ENCODE assay signal across 28 cellular contexts in the genomic region with DNA sequence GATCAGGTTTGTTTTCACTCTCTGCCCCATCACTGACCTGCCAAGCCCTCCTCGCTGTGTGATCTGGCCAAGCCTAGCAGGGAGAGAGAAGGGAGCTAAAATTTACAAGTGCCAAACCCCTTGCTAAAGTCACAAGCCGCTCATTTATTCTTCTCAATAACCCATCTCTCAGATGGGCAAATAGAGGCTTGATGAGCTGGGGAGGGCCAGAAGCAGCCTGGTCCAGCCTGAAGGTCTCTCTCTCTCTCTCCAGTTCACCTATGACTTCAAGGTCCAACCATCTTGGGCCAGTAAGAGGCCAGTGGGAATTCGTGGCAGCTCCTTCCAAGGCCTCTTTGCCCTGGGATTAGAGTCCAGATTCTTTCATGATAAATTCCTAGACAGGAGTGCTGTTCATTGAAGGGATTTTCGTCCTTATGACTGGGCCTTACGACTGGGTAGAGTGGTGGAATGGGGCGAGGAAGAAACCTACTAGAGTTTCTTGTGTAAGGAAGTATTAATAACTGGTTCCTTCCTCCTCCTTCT. TPM values are rescaled to one million over a fixed set of nuclear protein-coding genes. Genes with fewer than 3 reads are reported as not detected.
DNase-seq lines count a peak whose midpoint lies in the region; ATAC-seq and TF ChIP-seq lines count a peak whose summit lies in the region.
"Had no signal": no experiment of that assay in that cellular context is flagged by ENCODE, and none has a peak within 500 bp of the region (broad histone marks: within the 10 kb centered on the region; RNA-seq: fewer than 3 reads in every experiment).

No MANE protein-coding gene starts in this region.

- intact Hi-C loops in lower lobe of right lung (cut with DNase I), result no loop called here

- peaks cover 25% of the 10 kb centered on the region for H3K4me1 Mint-ChIP-seq in chondrocyte (ENCODE audit: low read depth)

- H3K36me3 Mint-ChIP-seq in chondrocyte (ENCODE audit: low read depth), result peaks cover 6% of the 10 kb centered on the region

- H3K4me1 ChIP-seq in RWPE2 (ENCODE audit: insufficient read depth, poor library complexity, severe bottlenecking) (no peaks in the 10 kb centered on the region), osteoblast (ENCODE audit: insufficient read depth, low read length) (no peaks in the 10 kb centered on the region), lower lobe of right lung (peaks cover 14% of the 10 kb centered on the region)

- H3K27me3 Mint-ChIP-seq in chondrocyte (ENCODE audit: low read depth), result peaks cover 24% of the 10 kb centered on the region

- H3K79me2 ChIP-seq in osteoblast (ENCODE audit: insufficient read depth, low read length), result no peaks in the 10 kb centered on the region

- no peak overlapping the region for H3K4me3 ChIP-seq in RWPE2 (ENCODE audit: severe bottlenecking)
- no peak overlapping the region for H3K4me3 ChIP-seq in osteoblast (ENCODE audit: insufficient read depth, low read length)
- H3K4me3 ChIP-seq in lower lobe of right lung, result no peak overlapping the region
- H3K4me3 ChIP-seq: GM23338, Peyer's patch, SK-N-MC had no signal

- H3K4me2 ChIP-seq in osteoblast (ENCODE audit: insufficient read depth, low read length), result no peak overlapping the region
- H3K4me2 ChIP-seq: GM23338 had no signal

- no peak overlapping the region for H2AFZ ChIP-seq in osteoblast (ENCODE audit: low read length)
- H2AFZ ChIP-seq: GM23338 had no signal

- H3K4me3 Mint-ChIP-seq in chondrocyte (ENCODE audit: unreplicated experiment), result no peak overlapping the region
- H3K4me3 Mint-ChIP-seq: CD4-positive, alpha-beta T cell; GM23338; H9 had no signal

- H4K20me1 ChIP-seq in osteoblast (ENCODE audit: insufficient read depth, low read length), result no peaks in the 10 kb centered on the region

- peaks cover 30% of the 10 kb centered on the region for H3K27me3 ChIP-seq in RWPE2 (ENCODE audit: insufficient read depth, poor library complexity, severe bottlenecking)
- peaks cover 51% of the 10 kb centered on the region for H3K27me3 ChIP-seq in osteoblast (ENCODE audit: insufficient read depth, low read length)
- peaks cover 29% of the 10 kb centered on the region for H3K27me3 ChIP-seq in lower lobe of right lung (ENCODE audit: low read depth)

- ATAC-seq in RWPE2 (ENCODE audit: low read depth) (no peak), lower lobe of right lung (no peak)
- ATAC-seq: GM23338 had no signal

- no peak overlapping the region for H3K27ac Mint-ChIP-seq in chondrocyte (ENCODE audit: unreplicated experiment)
- H3K27ac Mint-ChIP-seq: CD4-positive, alpha-beta T cell; GM23338; H9 had no signal

- no peaks in the 10 kb centered on the region for H3K36me3 ChIP-seq in RWPE2 (ENCODE audit: low read depth)
- no peaks in the 10 kb centered on the region for H3K36me3 ChIP-seq in osteoblast (ENCODE audit: insufficient read depth, low read length)
- H3K36me3 ChIP-seq in lower lobe of right lung, result no peaks in the 10 kb centered on the region
- H3K36me3 ChIP-seq: Peyer's patch had no signal

- DNase-seq in activated CD8-positive, alpha-beta memory T cell treated with anti-CD3 and anti-CD28 coated beads, Interleukin-2, amount 50 U/mL, for 48 hours, result peak; percentile 26
- no peak for DNase-seq in activated CD8-positive, alpha-beta memory T cell treated with anti-CD3 and anti-CD28 coated beads for 24 hours
- DNase-seq in RWPE2 (ENCODE audit: low spot score) (peak; percentile 8), chondrocyte (ENCODE audit: low spot score) (peak; percentile 2), osteoblast (ENCODE audit: insufficient read length, low spot score, missing footprints) (peak; percentile 49), EL (no peak), NCI-H748 treated with DMSO at 0.1 percent for 48 hours (lab: John Stamatoyannopoulos, UW) (no peak), lower lobe of right lung (no peak)
- DNase-seq: CD4-positive, alpha-beta T cell; H9; KBM-7; MV-4-11; NCI-H1105; NCI-H1436 treated with DMSO at 0.1 percent for 48 hours; NCI-H1930; NCI-H2107; NCI-H524; NCI-H774; NK-92 treated with Interleukin-12 subunit alpha and Interleukin-12 subunit beta, amount 100 ng/mL, for 24 hours; SIG-M5 had no signal

- TF ChIP-seq CTCF in RWPE2 (IDR thresholded peaks at IDR 0.05; ENCODE audit: poor library complexity, severe bottlenecking), result no peak
- no peak for TF ChIP-seq CTCF in chondrocyte (IDR thresholded peaks at IDR 0.05)
- no peak for TF ChIP-seq CTCF in osteoblast (IDR thresholded peaks at IDR 0.05; ENCODE audit: extremely low read depth, low read depth, low read length)
- TF ChIP-seq CTCF in lower lobe of right lung (IDR thresholded peaks at IDR 0.05), result no peak

- no peaks in the 10 kb centered on the region for H3K9me3 Mint-ChIP-seq in chondrocyte (ENCODE audit: low read depth)
- H3K9me3 Mint-ChIP-seq: CD4-positive, alpha-beta T cell; GM23338; H9 had no signal

- H3K9me3 ChIP-seq in RWPE2 (ENCODE audit: severe bottlenecking) (no peaks in the 10 kb centered on the region), osteoblast (ENCODE audit: low read depth, low read length) (no peaks in the 10 kb centered on the region), lower lobe of right lung (no peaks in the 10 kb centered on the region)
- H3K9me3 ChIP-seq: Peyer's patch had no signal

- H3K27ac ChIP-seq in RWPE2 (ENCODE audit: poor library complexity, severe bottlenecking) (no peak overlapping the region), osteoblast (ENCODE audit: low read depth, low read length) (no peak overlapping the region), lower lobe of right lung (no peak overlapping the region)
- H3K27ac ChIP-seq: Peyer's patch, SK-N-MC had no signal

RNA-seq across cellular contexts. Expression of a gene that starts 3.4 kb away (rescaled TPM):
- not detected in 3 replicates for total RNA-seq in chondrocyte
- not detected in 2 replicates for total RNA-seq in osteoblast
- total RNA-seq in lower lobe of right lung, result not detected
- total RNA-seq: A172; CD4-positive, alpha-beta T cell; G401; HT1080; LHCN-M2; MCF 10A had no signal

RNA-seq across cellular contexts. Expression of a gene that starts 16.8 kb away (rescaled TPM):
- total RNA-seq in chondrocyte (46.7 to 51.4 TPM (median 47.8 TPM) in 3 replicates), osteoblast (73.5 and 84.6 TPM in 2 replicates), lower lobe of right lung (37.4 TPM)

RNA-seq across cellular contexts. Expression of a gene that starts 32.7 kb away (rescaled TPM):
- total RNA-seq in chondrocyte (8.5 to 9.2 TPM (median 9.0 TPM) in 3 replicates), osteoblast (11.5 and 13.8 TPM in 2 replicates), lower lobe of right lung (16.9 TPM)

RNA-seq across cellular contexts. Expression of a gene that starts 46.2 kb away (rescaled TPM):
- total RNA-seq in chondrocyte, result not detected in 3 replicates
- total RNA-seq in osteoblast, result 0.29 and 0.36 TPM in 2 replicates
- not detected for total RNA-seq in lower lobe of right lung
- total RNA-seq: A172, G401, GM23338, H9, HT1080, LHCN-M2 had no signal

Comparison
In these comparisons a context has a peak if more than half of its experiments do, and no peak if none do; other contexts are left out.
1. DNase-seq: peak in activated CD8-positive, alpha-beta memory T cell treated with anti-CD3 and anti-CD28 coated beads, Interleukin-2, amount 50 U/mL, for 48 hours (single experiment), RWPE2 (single experiment), chondrocyte (single experiment) and osteoblast (single experiment); none in activated CD8-positive, alpha-beta memory T cell treated with anti-CD3 and anti-CD28 coated beads for 24 hours (single experiment), EL (single experiment), NCI-H748 treated with DMSO at 0.1 percent for 48 hours (single experiment) and lower lobe of right lung (single experiment).